ENCODE assay signal across 1 cellular context in the genomic region with DNA sequence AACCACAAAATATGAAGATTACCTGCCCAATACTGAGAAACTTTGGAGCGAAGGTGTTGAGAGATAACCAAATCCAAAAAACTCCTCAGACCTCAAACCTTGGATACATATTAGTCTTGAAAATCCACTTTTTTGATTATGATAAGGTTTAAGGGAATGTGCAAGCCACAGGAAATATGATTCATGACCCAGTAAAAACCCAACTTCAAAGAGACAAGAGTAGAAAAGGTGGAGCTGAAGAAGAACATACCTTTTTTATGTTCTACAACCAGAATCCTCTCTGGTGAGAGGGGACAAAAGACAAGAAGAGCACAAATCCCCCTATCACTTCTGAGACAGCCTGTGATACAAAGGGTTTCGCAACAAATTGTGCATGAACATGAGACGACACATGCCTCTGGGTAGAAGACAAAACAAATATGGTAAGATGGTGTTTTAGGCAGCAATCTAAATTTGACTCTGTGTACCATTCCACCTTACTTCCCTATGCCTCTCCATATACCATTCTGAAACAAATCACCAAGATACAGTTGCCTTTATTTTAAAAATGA.
TF ChIP-seq lines count a peak whose summit lies in the region.

No MANE protein-coding gene starts in this region.

TF ChIP-seq in IMR-90, 13 proteins besides CTCF, POLR2A, EP300 and RAD21:
- TF ChIP-seq CEBPB (IDR thresholded peaks at IDR 0.05; ENCODE audit: low read depth, low read length): peak; percentile 92
- TF ChIP-seq RCOR1 (IDR thresholded peaks at IDR 0.05; ENCODE audit: insufficient replicate concordance, low read length): no peak
TF ChIP-seq in IMR-90: peak in this region for 1.
